39 cellular contexts compared by ENCODE assay signal in genomic region chr16:30179195-30179594, GRCh38.
"Had no signal": no experiment of that assay in that cellular context is flagged by ENCODE, and none has a peak within 500 bp of the region (broad histone marks: within the 10 kb centered on the region; RNA-seq: fewer than 3 reads in every experiment).

No MANE protein-coding gene starts in this region.

- FAIRE-seq: astrocyte, bronchial epithelial cell had no signal

- H3K27ac Mint-ChIP-seq: activated naive CD4-positive, alpha-beta T cell treated with anti-CD3 and anti-CD28 coated beads for 36 hours; activated naive CD4-positive, alpha-beta T cell treated with anti-CD3 and anti-CD28 coated beads, Interleukin-2, amount 10 ng/mL, durations not matched to agents 7 days and 5 days; activated naive CD4-positive, alpha-beta T cell treated with anti-CD3 and anti-CD28 coated beads, Interleukin-2, amount 50 U/mL, for 24 hours; activated naive CD8-positive, alpha-beta T cell; activated naive CD8-positive, alpha-beta T cell treated with anti-CD3 and anti-CD28 coated beads for 36 hours; activated naive CD8-positive, alpha-beta T cell treated with anti-CD3 and anti-CD28 coated beads, Interleukin-2, amount 10 ng/mL, durations not matched to agents 7 days and 5 days; activated naive CD8-positive, alpha-beta T cell treated with anti-CD3 and anti-CD28 coated beads, Interleukin-2, amount 50 U/mL, for 24 hours; activated T-cell treated with anti-CD3 and anti-CD28 coated beads, Interleukin-2, amount 50 U/mL, for 24 hours; activated T-cell treated with anti-CD3 and anti-CD28 coated beads, Interleukin-2, amount 50 U/mL, for 72 hours; activated T-helper 1 cell treated with anti-CD3 and anti-CD28 coated beads, Interleukin-12 subunit alpha, Interleukin-12 subunit beta, Interleukin-2, Interleukin-4 antibody, amounts not matched to agents 30 ng/mL and 10 ng/mL and 1 ng/mL, durations not matched to agents 14 hours and 24 hours and 36 hours; activated T-helper 17 cell treated with anti-CD3 and anti-CD28 coated beads, Interleukin-2, amount 50 U/mL, for 72 hours; activated T-helper 2 cell treated with anti-CD3 and anti-CD28 coated beads, Interferon-gamma antibody, Interleukin-2, Interleukin-4, amounts not matched to agents 10 μg/mL and 5 μg/mL and 100 μg/mL, durations not matched to agents 14 hours and 24 hours and 36 hours; brain had no signal

- DNase-seq: activated effector memory CD4-positive, alpha-beta T cell treated with anti-CD3 and anti-CD28 coated beads, Interleukin-2, amount 50 U/mL, for 16 hours; activated effector memory CD4-positive, alpha-beta T cell treated with Interleukin-2 at 50 U/mL for 16 hours; activated gamma-delta T cell; activated gamma-delta T cell treated with Interleukin-2 at 50 U/mL for 16 hours; activated naive CD4-positive, alpha-beta T cell; activated naive CD4-positive, alpha-beta T cell treated with anti-CD3 and anti-CD28 coated beads for 36 hours; activated naive CD4-positive, alpha-beta T cell treated with anti-CD3 and anti-CD28 coated beads, Interleukin-2, amount 10 ng/mL, durations not matched to agents 7 days and 5 days; activated naive CD4-positive, alpha-beta T cell treated with anti-CD3 and anti-CD28 coated beads, Interleukin-2, amount 50 U/mL, for 16 hours; activated naive CD4-positive, alpha-beta T cell treated with Interleukin-2 at 50 U/mL for 16 hours; activated naive CD8-positive, alpha-beta T cell treated with anti-CD3 and anti-CD28 coated beads for 36 hours; activated naive CD8-positive, alpha-beta T cell treated with anti-CD3 and anti-CD28 coated beads, Interleukin-2, amount 10 ng/mL, durations not matched to agents 7 days and 5 days; activated naive CD8-positive, alpha-beta T cell treated with anti-CD3 and anti-CD28 coated beads, Interleukin-2, amount 50 U/mL, for 24 hours; activated T-cell treated with anti-CD3 and anti-CD28 coated beads, Interleukin-2, amount 50 U/mL, for 1 hour; activated T-cell treated with anti-CD3 and anti-CD28 coated beads, Interleukin-2, amount 50 U/mL, for 24 hours; activated T-cell treated with anti-CD3 and anti-CD28 coated beads, Interleukin-2, amount 50 U/mL, for 4 hours; activated T-cell treated with anti-CD3 and anti-CD28 coated beads, Interleukin-2, amount 50 U/mL, for 48 hours; activated T-cell treated with anti-CD3 and anti-CD28 coated beads, Interleukin-2, amount 50 U/mL, for 72 hours; adrenal gland; amniotic stem cell; anterior cingulate cortex; aorta; brain microvascular endothelial cell; caudate nucleus; central memory CD4-positive, alpha-beta T cell; cerebellar nuclear complex had no signal

- H3K27me3 Mint-ChIP-seq: activated naive CD4-positive, alpha-beta T cell treated with anti-CD3 and anti-CD28 coated beads, Interleukin-2, amount 50 U/mL, for 24 hours; activated naive CD8-positive, alpha-beta T cell; activated naive CD8-positive, alpha-beta T cell treated with anti-CD3 and anti-CD28 coated beads for 36 hours; activated naive CD8-positive, alpha-beta T cell treated with anti-CD3 and anti-CD28 coated beads, Interleukin-2, amount 50 U/mL, for 24 hours; activated T-cell treated with anti-CD3 and anti-CD28 coated beads, Interleukin-2, amount 50 U/mL, for 24 hours; activated T-helper 17 cell treated with anti-CD3 and anti-CD28 coated beads, Interleukin-2, amount 50 U/mL, for 72 hours; central memory CD8-positive, alpha-beta T cell had no signal

- H3K4me1 ChIP-seq: breast epithelium had no signal

- H3K9me3 Mint-ChIP-seq: activated naive CD4-positive, alpha-beta T cell treated with anti-CD3 and anti-CD28 coated beads for 36 hours; activated naive CD4-positive, alpha-beta T cell treated with anti-CD3 and anti-CD28 coated beads, Interleukin-2, amount 10 ng/mL, durations not matched to agents 7 days and 5 days; activated naive CD4-positive, alpha-beta T cell treated with anti-CD3 and anti-CD28 coated beads, Interleukin-2, amount 50 U/mL, for 24 hours; activated naive CD4-positive, alpha-beta T cell treated with anti-CD3 and anti-CD28 coated beads, Interleukin-2, amount 50 U/mL, for 72 hours; activated naive CD8-positive, alpha-beta T cell treated with anti-CD3 and anti-CD28 coated beads for 36 hours; activated naive CD8-positive, alpha-beta T cell treated with anti-CD3 and anti-CD28 coated beads, Interleukin-2, amount 10 ng/mL, durations not matched to agents 7 days and 5 days; activated naive CD8-positive, alpha-beta T cell treated with anti-CD3 and anti-CD28 coated beads, Interleukin-2, amount 50 U/mL, for 24 hours; activated T-cell treated with anti-CD3 and anti-CD28 coated beads, Interleukin-2, amount 50 U/mL, for 24 hours; activated T-cell treated with anti-CD3 and anti-CD28 coated beads, Interleukin-2, amount 50 U/mL, for 4 hours; activated T-cell treated with anti-CD3 and anti-CD28 coated beads, Interleukin-2, amount 50 U/mL, for 72 hours; activated T-helper 1 cell treated with anti-CD3 and anti-CD28 coated beads, Interleukin-12 subunit alpha, Interleukin-12 subunit beta, Interleukin-2, Interleukin-4 antibody, amounts not matched to agents 30 ng/mL and 10 ng/mL and 1 ng/mL, durations not matched to agents 14 hours and 24 hours and 36 hours; activated T-helper 17 cell treated with anti-CD3 and anti-CD28 coated beads, Interleukin-2, amount 50 U/mL, for 72 hours; activated T-helper 2 cell treated with anti-CD3 and anti-CD28 coated beads, Interferon-gamma antibody, Interleukin-2, Interleukin-4, amounts not matched to agents 10 μg/mL and 5 μg/mL and 100 μg/mL, durations not matched to agents 14 hours and 24 hours and 36 hours; central memory CD8-positive, alpha-beta T cell had no signal

- ATAC-seq: activated naive CD4-positive, alpha-beta T cell treated with anti-CD3 and anti-CD28 coated beads, Interleukin-2, amount 50 U/mL, for 72 hours; activated naive CD8-positive, alpha-beta T cell treated with anti-CD3 and anti-CD28 coated beads, Interleukin-2, amount 50 U/mL, for 24 hours; activated T-cell treated with anti-CD3 and anti-CD28 coated beads, Interleukin-2, amount 50 U/mL, for 4 hours; activated T-cell treated with anti-CD3 and anti-CD28 coated beads, Interleukin-2, amount 50 U/mL, for 72 hours; activated T-helper 17 cell treated with anti-CD3 and anti-CD28 coated beads, Interleukin-2, amount 50 U/mL, for 72 hours; body of pancreas had no signal

- H3K36me3 Mint-ChIP-seq: activated naive CD4-positive, alpha-beta T cell treated with anti-CD3 and anti-CD28 coated beads, Interleukin-2, amount 50 U/mL, for 24 hours; activated naive CD8-positive, alpha-beta T cell; brain had no signal

- H3K27me3 ChIP-seq: adrenal gland, ascending aorta, body of pancreas, brain microvascular endothelial cell, breast epithelium, cardiac muscle cell had no signal

- H3K4me3 ChIP-seq: adrenal gland, ascending aorta, body of pancreas, breast epithelium, cardiac muscle cell had no signal

- H3K36me3 ChIP-seq: adrenal gland, ascending aorta, brain microvascular endothelial cell, breast epithelium, cardiac muscle cell had no signal

- H3K9me3 ChIP-seq: adrenal gland, ascending aorta, body of pancreas, breast epithelium had no signal

- H3K4me3 Mint-ChIP-seq: activated naive CD4-positive, alpha-beta T cell treated with anti-CD3 and anti-CD28 coated beads for 36 hours; activated naive CD4-positive, alpha-beta T cell treated with anti-CD3 and anti-CD28 coated beads, Interleukin-2, amount 10 ng/mL, durations not matched to agents 7 days and 5 days; activated naive CD4-positive, alpha-beta T cell treated with anti-CD3 and anti-CD28 coated beads, Interleukin-2, amount 50 U/mL, for 24 hours; activated naive CD8-positive, alpha-beta T cell; activated naive CD8-positive, alpha-beta T cell treated with anti-CD3 and anti-CD28 coated beads for 36 hours; activated naive CD8-positive, alpha-beta T cell treated with anti-CD3 and anti-CD28 coated beads, Interleukin-2, amount 10 ng/mL, durations not matched to agents 7 days and 5 days; activated naive CD8-positive, alpha-beta T cell treated with anti-CD3 and anti-CD28 coated beads, Interleukin-2, amount 50 U/mL, for 24 hours; activated T-cell treated with anti-CD3 and anti-CD28 coated beads, Interleukin-2, amount 50 U/mL, for 24 hours; activated T-cell treated with anti-CD3 and anti-CD28 coated beads, Interleukin-2, amount 50 U/mL, for 4 hours; activated T-cell treated with anti-CD3 and anti-CD28 coated beads, Interleukin-2, amount 50 U/mL, for 72 hours; activated T-helper 1 cell treated with anti-CD3 and anti-CD28 coated beads, Interleukin-12 subunit alpha, Interleukin-12 subunit beta, Interleukin-2, Interleukin-4 antibody, amounts not matched to agents 30 ng/mL and 10 ng/mL and 1 ng/mL, durations not matched to agents 14 hours and 24 hours and 36 hours; activated T-helper 17 cell treated with anti-CD3 and anti-CD28 coated beads, Interleukin-2, amount 50 U/mL, for 72 hours; brain; central memory CD8-positive, alpha-beta T cell had no signal

- H3K27ac ChIP-seq: adrenal gland, ascending aorta, body of pancreas, brain microvascular endothelial cell, breast epithelium, cardiac muscle cell had no signal
